Comparison of ENCODE assay signal across 18 cellular contexts in the genomic region with DNA sequence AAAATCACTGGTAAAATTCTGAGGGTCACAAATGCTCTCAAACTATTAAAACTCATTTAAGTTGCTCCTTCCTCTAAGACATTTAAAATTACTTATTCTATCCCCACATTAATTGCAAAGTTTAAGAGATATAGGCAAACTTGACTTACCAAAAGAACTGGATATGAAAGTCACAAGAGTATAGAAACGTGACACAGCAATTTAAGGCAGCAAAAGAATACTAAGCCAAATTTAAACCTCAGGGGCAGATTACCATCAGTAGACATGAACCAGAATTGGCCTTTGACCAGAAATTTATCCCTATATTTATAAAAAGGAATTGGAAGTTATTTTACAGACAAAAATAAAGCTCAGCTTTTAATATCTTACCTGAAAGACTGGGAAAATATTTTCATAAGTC.
"Had no signal": no experiment of that assay in that cellular context is flagged by ENCODE, and none has a peak within 500 bp of the region (broad histone marks: within the 10 kb centered on the region; RNA-seq: fewer than 3 reads in every experiment).

No MANE protein-coding gene starts in this region.

- H3K9me3 Mint-ChIP-seq: activated CD4-positive, alpha-beta memory T cell treated with anti-CD3 and anti-CD28 coated beads for 36 hours; activated CD4-positive, alpha-beta T cell treated with anti-CD3 and anti-CD28 coated beads, Interleukin-2, amount 10 ng/mL, durations not matched to agents 7 days and 5 days; activated naive CD4-positive, alpha-beta T cell treated with anti-CD3 and anti-CD28 coated beads, Interleukin-2, amount 10 ng/mL, durations not matched to agents 7 days and 5 days; activated naive CD8-positive, alpha-beta T cell treated with anti-CD3 and anti-CD28 coated beads for 36 hours; activated T-cell treated with anti-CD3 and anti-CD28 coated beads, Interleukin-2, amount 50 U/mL, for 72 hours; activated T-helper 2 cell treated with anti-CD3 and anti-CD28 coated beads, Interferon-gamma antibody, Interleukin-2, Interleukin-4, amounts not matched to agents 10 μg/mL and 5 μg/mL and 100 μg/mL, durations not matched to agents 14 hours and 24 hours and 36 hours had no signal

- ATAC-seq: activated T-cell treated with anti-CD3 and anti-CD28 coated beads, Interleukin-2, amount 50 U/mL, for 72 hours; Right ventricle myocardium inferior had no signal

- H3K27me3 Mint-ChIP-seq: activated CD4-positive, alpha-beta memory T cell treated with anti-CD3 and anti-CD28 coated beads for 36 hours; activated CD4-positive, alpha-beta T cell treated with anti-CD3 and anti-CD28 coated beads, Interleukin-2, amount 10 ng/mL, durations not matched to agents 7 days and 5 days; activated naive CD4-positive, alpha-beta T cell treated with anti-CD3 and anti-CD28 coated beads, Interleukin-2, amount 10 ng/mL, durations not matched to agents 7 days and 5 days; activated naive CD8-positive, alpha-beta T cell treated with anti-CD3 and anti-CD28 coated beads for 36 hours had no signal

- DNase-seq: activated CD4-positive, alpha-beta memory T cell treated with anti-CD3 and anti-CD28 coated beads for 36 hours; activated CD4-positive, alpha-beta T cell treated with anti-CD3 and anti-CD28 coated beads, Interleukin-2, amount 10 ng/mL, durations not matched to agents 7 days and 5 days; activated CD4-positive, CD25-positive, alpha-beta regulatory T cell; activated gamma-delta T cell treated with Interleukin-2 at 50 U/mL for 16 hours; activated naive CD4-positive, alpha-beta T cell treated with anti-CD3 and anti-CD28 coated beads, Interleukin-2, amount 10 ng/mL, durations not matched to agents 7 days and 5 days; activated naive CD8-positive, alpha-beta T cell treated with anti-CD3 and anti-CD28 coated beads for 36 hours; activated T-cell treated with anti-CD3 and anti-CD28 coated beads for 4 hours; activated T-cell treated with anti-CD3 and anti-CD28 coated beads, Interleukin-2, amount 50 U/mL, for 72 hours; brain microvascular endothelial cell; MM.1S; NCI-H1105; NCI-H1436; NCI-H187; NCI-H2081; NCI-H524; SK-N-SH had no signal

- H3K27ac Mint-ChIP-seq: activated CD4-positive, alpha-beta memory T cell treated with anti-CD3 and anti-CD28 coated beads for 36 hours; activated CD4-positive, alpha-beta T cell treated with anti-CD3 and anti-CD28 coated beads, Interleukin-2, amount 10 ng/mL, durations not matched to agents 7 days and 5 days; activated naive CD4-positive, alpha-beta T cell treated with anti-CD3 and anti-CD28 coated beads, Interleukin-2, amount 10 ng/mL, durations not matched to agents 7 days and 5 days; activated naive CD8-positive, alpha-beta T cell treated with anti-CD3 and anti-CD28 coated beads for 36 hours; activated T-cell treated with anti-CD3 and anti-CD28 coated beads, Interleukin-2, amount 50 U/mL, for 72 hours; activated T-helper 2 cell treated with anti-CD3 and anti-CD28 coated beads, Interferon-gamma antibody, Interleukin-2, Interleukin-4, amounts not matched to agents 10 μg/mL and 5 μg/mL and 100 μg/mL, durations not matched to agents 14 hours and 24 hours and 36 hours had no signal

- H3K4me3 Mint-ChIP-seq: activated CD4-positive, alpha-beta memory T cell treated with anti-CD3 and anti-CD28 coated beads for 36 hours; activated CD4-positive, alpha-beta T cell treated with anti-CD3 and anti-CD28 coated beads, Interleukin-2, amount 10 ng/mL, durations not matched to agents 7 days and 5 days; activated naive CD4-positive, alpha-beta T cell treated with anti-CD3 and anti-CD28 coated beads, Interleukin-2, amount 10 ng/mL, durations not matched to agents 7 days and 5 days; activated naive CD8-positive, alpha-beta T cell treated with anti-CD3 and anti-CD28 coated beads for 36 hours; activated T-cell treated with anti-CD3 and anti-CD28 coated beads, Interleukin-2, amount 50 U/mL, for 72 hours had no signal
